ENCODE assay signal across 13 cellular contexts in genomic region chr5:156513123-156513814, GRCh38.
"Had no signal": no experiment of that assay in that cellular context is flagged by ENCODE, and none has a peak within 500 bp of the region (broad histone marks: within the 10 kb centered on the region; RNA-seq: fewer than 3 reads in every experiment).

No MANE protein-coding gene starts in this region.

- H3K36me3 Mint-ChIP-seq: memory B cell had no signal

- H3K4me1 Mint-ChIP-seq: central memory CD8-positive, alpha-beta T cell; memory B cell had no signal

- H3K9me3 ChIP-seq: body of pancreas, ovary, testis, upper lobe of right lung had no signal

- H3K27ac Mint-ChIP-seq: memory B cell; stimulated activated naive CD8-positive, alpha-beta T cell treated with anti-CD3 and anti-CD28 coated beads, Interleukin-15, Interleukin-2, amounts not matched to agents 100 ng/mL and 50 ng/mL, for 24 hours had no signal

- H3K4me1 ChIP-seq: body of pancreas, testis, upper lobe of right lung had no signal

- H3K27me3 ChIP-seq: body of pancreas, ovary, testis, upper lobe of right lung had no signal

- DNase-seq: activated naive CD4-positive, alpha-beta T cell treated with anti-CD3 and anti-CD28 coated beads, Interleukin-2, amount 50 U/mL, for 16 hours; body of pancreas; cortex of kidney; effector CD8-positive, alpha-beta T cell; left ventricle myocardium inferior; ovary; stimulated activated CD4-positive, alpha-beta T cell treated with anti-CD3 and anti-CD28 coated beads, Interleukin-15, amount 100 ng/mL, for 24 hours; stimulated activated CD4-positive, alpha-beta T cell treated with anti-CD3 and anti-CD28 coated beads, Interleukin-4, amount 100 ng/mL, for 24 hours; testis; upper lobe of right lung had no signal

- H3K27ac ChIP-seq: body of pancreas, left ventricle myocardium inferior, ovary, testis, upper lobe of right lung had no signal

- H3K4me3 ChIP-seq: body of pancreas, left ventricle myocardium inferior, ovary, testis, upper lobe of right lung had no signal

- H3K4me3 Mint-ChIP-seq: central memory CD8-positive, alpha-beta T cell; memory B cell; stimulated activated naive CD8-positive, alpha-beta T cell treated with anti-CD3 and anti-CD28 coated beads, Interleukin-15, Interleukin-2, amounts not matched to agents 100 ng/mL and 50 ng/mL, for 24 hours had no signal

- H3K36me3 ChIP-seq: ovary, upper lobe of right lung had no signal
